ENCODE assay signal across 8 cellular contexts in genomic region chr17:75516619-75517276, GRCh38. TPM values are rescaled to one million over a fixed set of nuclear protein-coding genes. Genes with fewer than 3 reads are reported as not detected.
DNase-seq lines count a peak whose midpoint lies in the region; ATAC-seq, FAIRE-seq and TF ChIP-seq lines count a peak whose summit lies in the region.

No MANE protein-coding gene starts in this region.

- CTCF ChIA-PET in GM12878 (lab: Yijun Ruan, JAX): interaction anchor here (0.6 to 2.1 kb wide), 26 partner anchors 7 to 246 kb away, joined by 3 to 21 read pairs (median 4); partner anchors contain the start of genes LLGL2, MIF4GD, MYO15B and SLC25A19

- H3K9me3 ChIP-seq in GM12878 (replicated peaks; ENCODE audit: control insufficient read depth, insufficient read depth, low read length): no peaks in the 10 kb centered on the region

- H3K4me2 ChIP-seq in GM12878 (ENCODE audit: control insufficient read depth, insufficient read depth): peak overlapping the region; percentile 64

- ATAC-seq in HG02884 (IDR thresholded peaks at IDR 0.05; ENCODE audit: unreplicated experiment): peak; percentile 21
- peak; percentile 7 for ATAC-seq in GM12878
- peak; percentile 1 for ATAC-seq in left colon
- ATAC-seq in HG03469 (IDR thresholded peaks at IDR 0.05; ENCODE audit: unreplicated experiment): no peak

- peak overlapping the region; percentile 95 for H3K4me3 ChIP-seq in GM12878

- peaks cover 0 to 2% of the 10 kb centered on the region in 2 experiments; a peak in 3 of 4 replicates for H3K36me3 ChIP-seq in GM12878 (ENCODE audit: control insufficient read depth in 2 of 2, insufficient read depth in 2 of 2, low read length in 1 of 2)

- DNase-seq in NCI-H748 (lab: John Stamatoyannopoulos, UW; ENCODE audit: unreplicated experiment): peak; percentile 59
- DNase-seq in NCI-H748 treated with DMSO at 0.1 percent for 48 hours (lab: John Stamatoyannopoulos, UW): no peak
- DNase-seq in RKO (ENCODE audit: low spot score): peak; percentile 61
- DNase-seq in GM12878 (ENCODE audit: low read depth, low spot score): no peak
- DNase-seq in left colon: peak; percentile 52 to 58
- DNase-seq in stimulated activated naive CD4-positive, alpha-beta T cell treated with Interleukin-2 at 50 U/mL for 16 hours (lab: John Stamatoyannopoulos, UW): peak; percentile 39

- intact Hi-C loops in GM12878 (cut with micrococcal nuclease; ENCODE audit: unreplicated experiment): loop anchor here (2.0 to 10.0 kb wide), 2 partner anchors 72 to 252 kb away; partner anchors contain the start of genes GGA3 and MRPS7
- intact Hi-C loops in left colon (cut with DNase I, micrococcal nuclease): loop anchor here in 1 of 2 donors (5.0 kb wide), 1 partner anchor 89 kb away; no protein-coding TSS in a partner anchor

- in situ Hi-C loops in GM12878 (cut with MboI): no loop called here

- peaks cover 20% of the 10 kb centered on the region for H3K4me1 ChIP-seq in GM12878 (ENCODE audit: control insufficient read depth, insufficient read depth, low read length)

- FAIRE-seq in GM12878 (lab: Jason Lieb, UNC): no peak

- TF ChIP-seq POLR2A in GM12878 (IDR thresholded peaks at IDR 0.05; ENCODE audit: low read depth, low read length): no peak; the same call in 1 of the 2 replicates

- RAD21 ChIA-PET in GM12878 (lab: Charles Lee; ENCODE audit: unreplicated experiment): interaction anchor here (0.6 to 1.8 kb wide), 23 partner anchors 9 to 313 kb away, joined by 3 to 14 read pairs (median 4); partner anchors contain the start of genes GRB2, LLGL2, MIF4GD and SLC25A19

- H3K27ac ChIP-seq in GM12878 (ENCODE audit: control insufficient read depth, insufficient read depth): peak overlapping the region; percentile 46

- H3K27me3 ChIP-seq in GM12878 (replicated peaks in 1 of 2; ENCODE audit: control insufficient read depth in 2 of 2, insufficient read depth in 2 of 2, low read length in 1 of 2): no peaks in the 10 kb centered on the region

- H2AFZ ChIP-seq in GM12878 (ENCODE audit: control insufficient read depth, low read depth, low read length): peak overlapping the region; percentile 80

- POLR2A ChIA-PET in GM12878 (lab: Charles Lee): interaction anchor here (0.6 to 1.4 kb wide), 13 partner anchors 9 to 1061 kb away, joined by 3 to 8 read pairs (median 4); partner anchors contain the start of genes LLGL2, MYO15B and WBP2

- H3K9ac ChIP-seq in GM12878 (ENCODE audit: control insufficient read depth, insufficient read depth, low read length): peak overlapping the region; percentile 78

- WGBS in GM12878 (ENCODE audit: insufficient coverage, insufficient replicate concordance, low lambda C conversion rate, missing lambda C conversion rate): 4% methylated on average over 29 of the region's 64 CpGs

- TF ChIP-seq RAD21 in GM12878 (IDR thresholded peaks at IDR 0.05; ENCODE audit: insufficient read depth, low read depth, low read length): no peak

- no peak for TF ChIP-seq EP300 in GM12878 (IDR thresholded peaks at IDR 0.05; ENCODE audit: borderline replicate concordance in 1 of 2, control insufficient read depth in 1 of 2, low read depth in 2 of 2, low read length in 2 of 2)

- peaks cover 14% of the 10 kb centered on the region for H3K79me2 ChIP-seq in GM12878 (ENCODE audit: control insufficient read depth, insufficient read depth, low read length)

- TF ChIP-seq CTCF in GM12878 (IDR thresholded peaks at IDR 0.05 in 2 of 3, conservative IDR thresholded peaks at IDR 0.05 in 1 of 3; ENCODE audit: control insufficient read depth in 2 of 3, extremely low read depth in 1 of 3, insufficient read depth in 1 of 3, low read depth in 3 of 3, low read length in 3 of 3): no peak

- SMC1A ChIA-PET in GM12878 (lab: Charles Lee; ENCODE audit: uncharacterized antibody, unreplicated experiment): interaction anchor here (0.6 to 1.8 kb wide), 12 partner anchors 8 to 352 kb away, joined by 3 to 8 read pairs (median 4); partner anchors contain the start of genes GRB2, LLGL2 and TMEM94

- no TSS peak for BruUV-seq in GM12878 (replicated peaks; lab: Mats Ljungman, UMichigan)

- H4K20me1 ChIP-seq in GM12878 (ENCODE audit: control insufficient read depth, insufficient read depth): no peaks in the 10 kb centered on the region

TF ChIP-seq in GM12878, 131 proteins besides CTCF, POLR2A, EP300 and RAD21 (continues in another document):
- no peak for TF ChIP-seq SMAD5 (IDR thresholded peaks at IDR 0.05; ENCODE audit: low read depth)
- TF ChIP-seq, protein P1, sequence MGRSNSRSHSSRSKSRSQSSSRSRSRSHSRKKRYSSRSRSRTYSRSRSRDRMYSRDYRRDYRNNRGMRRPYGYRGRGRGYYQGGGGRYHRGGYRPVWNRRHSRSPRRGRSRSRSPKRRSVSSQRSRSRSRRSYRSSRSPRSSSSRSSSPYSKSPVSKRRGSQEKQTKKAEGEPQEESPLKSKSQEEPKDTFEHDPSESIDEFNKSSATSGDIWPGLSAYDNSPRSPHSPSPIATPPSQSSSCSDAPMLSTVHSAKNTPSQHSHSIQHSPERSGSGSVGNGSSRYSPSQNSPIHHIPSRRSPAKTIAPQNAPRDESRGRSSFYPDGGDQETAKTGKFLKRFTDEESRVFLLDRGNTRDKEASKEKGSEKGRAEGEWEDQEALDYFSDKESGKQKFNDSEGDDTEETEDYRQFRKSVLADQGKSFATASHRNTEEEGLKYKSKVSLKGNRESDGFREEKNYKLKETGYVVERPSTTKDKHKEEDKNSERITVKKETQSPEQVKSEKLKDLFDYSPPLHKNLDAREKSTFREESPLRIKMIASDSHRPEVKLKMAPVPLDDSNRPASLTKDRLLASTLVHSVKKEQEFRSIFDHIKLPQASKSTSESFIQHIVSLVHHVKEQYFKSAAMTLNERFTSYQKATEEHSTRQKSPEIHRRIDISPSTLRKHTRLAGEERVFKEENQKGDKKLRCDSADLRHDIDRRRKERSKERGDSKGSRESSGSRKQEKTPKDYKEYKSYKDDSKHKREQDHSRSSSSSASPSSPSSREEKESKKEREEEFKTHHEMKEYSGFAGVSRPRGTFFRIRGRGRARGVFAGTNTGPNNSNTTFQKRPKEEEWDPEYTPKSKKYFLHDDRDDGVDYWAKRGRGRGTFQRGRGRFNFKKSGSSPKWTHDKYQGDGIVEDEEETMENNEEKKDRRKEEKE (IDR thresholded peaks at IDR 0.05): 0 out of 2 replicates have a peak, but pooled peaks have one; percentile 6

RNA-seq across cellular contexts. Expression of gene TSEN54, which starts 0.4 kb away (rescaled TPM):
- 16.4 and 19.8 TPM in 2 replicates for total RNA-seq in GM12878 (2013; cell fraction: nucleolus; rRNA removed)
- total RNA-seq in GM12878 (2014; rRNA removed) (42.1 and 43.2 TPM in 2 replicates), GM12878 (2014; rRNA removed; fragmentation: Illumina TruSeq; extraction: Trizol) (21.4 and 26.1 TPM in 2 replicates), GM12878 (2021) (37.3 and 41.2 TPM in 2 replicates), left colon (10 to 100 TPM; 30.1 to 38.9 TPM)
- 12.7 TPM for polyA plus RNA-seq in GM12878 (2011; ENCODE audit: low read depth)
- polyA plus RNA-seq in GM12878 (2011; rRNA removed) (25.4 and 45.7 TPM in 2 replicates), GM12878 (2014; fragmentation: Illumina TruSeq; extraction: Trizol) (22.9 and 29.5 TPM in 2 replicates), GM12878 (2014; fragmentation: Nextera tagmentation; extraction: Ambion mirVana) (10 to 100 TPM in 1 of 2 experiments, 1 to 10 TPM in 1; 7.1 to 23.1 TPM), GM12878 (2014; rRNA removed) (42.4 and 52.2 TPM in 2 replicates), GM12878 (2016; fragmentation: Nextera tagmentation; extraction: Ambion mirVana) (10 to 100 TPM; 41.1 to 48.0 TPM)
- 41.7 and 53.0 TPM in 2 replicates for polyA plus RNA-seq in GM12878 (2011; cell fraction: cytosol; rRNA removed)
- polyA plus RNA-seq in GM12878 (2011; cell fraction: nucleus; rRNA removed): 54.8 and 62.1 TPM in 2 replicates
- 20.1 and 23.9 TPM in 2 replicates for polyA plus RNA-seq in GM12878 (2012)
- polyA minus RNA-seq in GM12878 (2011; rRNA and poly(A)+ RNA removed): 25.9 and 32.6 TPM in 2 replicates
- 6.8 and 18.3 TPM in 2 replicates for polyA minus RNA-seq in GM12878 (2011; cell fraction: cytosol; rRNA and poly(A)+ RNA removed)
- 7.5 and 13.1 TPM in 2 replicates for polyA minus RNA-seq in GM12878 (2011; cell fraction: nucleus; rRNA and poly(A)+ RNA removed)

RNA-seq across cellular contexts. Expression of gene CASKIN2, which starts 1.4 kb away (rescaled TPM):
- 0.65 and 2.0 TPM in 2 replicates for total RNA-seq in GM12878 (2013; cell fraction: nucleolus; rRNA removed)
- 0.44 and 1.4 TPM in 2 replicates for total RNA-seq in GM12878 (2014; rRNA removed)
- 0.18 and 0.23 TPM in 2 replicates for total RNA-seq in GM12878 (2014; rRNA removed; fragmentation: Illumina TruSeq; extraction: Trizol)
- total RNA-seq in GM12878 (2021): 0.80 and 1.8 TPM in 2 replicates
- polyA plus RNA-seq in GM12878 (2011; ENCODE audit: low read depth): 0.39 TPM
- polyA plus RNA-seq in GM12878 (2011; rRNA removed): 0.10 TPM in 1 of 2 replicates, not detected in the other
- polyA plus RNA-seq in GM12878 (2011; cell fraction: cytosol; rRNA removed): 0.03 and 0.12 TPM in 2 replicates
- polyA plus RNA-seq in GM12878 (2011; cell fraction: nucleus; rRNA removed): 0.59 and 0.84 TPM in 2 replicates
- 0.31 and 0.46 TPM in 2 replicates for polyA plus RNA-seq in GM12878 (2012)
- polyA plus RNA-seq in GM12878 (2014; fragmentation: Illumina TruSeq; extraction: Trizol): 0.14 and 0.16 TPM in 2 replicates
- under 1 TPM in 1 of 2 experiments, not detected in 1; 0.02 TPM for polyA plus RNA-seq in GM12878 (2014; fragmentation: Nextera tagmentation; extraction: Ambion mirVana)
- polyA plus RNA-seq in GM12878 (2014; rRNA removed): 0.93 and 2.7 TPM in 2 replicates
- polyA plus RNA-seq in GM12878 (2016; fragmentation: Nextera tagmentation; extraction: Ambion mirVana): under 1 TPM; 0.44 to 0.56 TPM
- not detected in 2 replicates for polyA minus RNA-seq in GM12878 (2011; rRNA and poly(A)+ RNA removed)
- polyA minus RNA-seq in GM12878 (2011; cell fraction: cytosol; rRNA and poly(A)+ RNA removed): not detected in 2 replicates
- polyA minus RNA-seq in GM12878 (2011; cell fraction: nucleus; rRNA and poly(A)+ RNA removed): 0.12 and 0.57 TPM in 2 replicates
- 10 to 100 TPM; 28.4 to 30.6 TPM for total RNA-seq in left colon

RNA-seq across cellular contexts. Expression of gene LLGL2, which starts 8.7 kb away (rescaled TPM):
- total RNA-seq in GM12878 (2013; cell fraction: nucleolus; rRNA removed): 13.4 and 45.4 TPM in 2 replicates
- total RNA-seq in GM12878 (2014; rRNA removed) (5.0 and 6.5 TPM in 2 replicates), GM12878 (2014; rRNA removed; fragmentation: Illumina TruSeq; extraction: Trizol) (1.8 and 2.0 TPM in 2 replicates), GM12878 (2021) (6.3 and 7.6 TPM in 2 replicates), left colon (100 to 1,000 TPM; 447 to 529 TPM)
- 1.7 TPM for polyA plus RNA-seq in GM12878 (2011; ENCODE audit: low read depth)
- polyA plus RNA-seq in GM12878 (2011; rRNA removed) (1.7 and 3.3 TPM in 2 replicates), GM12878 (2014; fragmentation: Illumina TruSeq; extraction: Trizol) (9.9 TPM in 1 of 2 replicates, not detected in the other), GM12878 (2014; fragmentation: Nextera tagmentation; extraction: Ambion mirVana) (under 1 TPM; 0.21 to 0.75 TPM), GM12878 (2014; rRNA removed) (5.8 and 7.4 TPM in 2 replicates), GM12878 (2016; fragmentation: Nextera tagmentation; extraction: Ambion mirVana) (1 to 10 TPM; 4.1 to 5.0 TPM)
- polyA plus RNA-seq in GM12878 (2011; cell fraction: cytosol; rRNA removed): 4.1 and 6.8 TPM in 2 replicates
- polyA plus RNA-seq in GM12878 (2011; cell fraction: nucleus; rRNA removed): 18.8 and 24.8 TPM in 2 replicates
- polyA plus RNA-seq in GM12878 (2012): 4.9 and 7.6 TPM in 2 replicates
- 2.0 and 7.0 TPM in 2 replicates for polyA minus RNA-seq in GM12878 (2011; rRNA and poly(A)+ RNA removed)
- 7.4 and 7.5 TPM in 2 replicates for polyA minus RNA-seq in GM12878 (2011; cell fraction: cytosol; rRNA and poly(A)+ RNA removed)
- 4.4 and 5.7 TPM in 2 replicates for polyA minus RNA-seq in GM12878 (2011; cell fraction: nucleus; rRNA and poly(A)+ RNA removed)

Comparison
In these comparisons a context has a peak if more than half of its experiments do, and no peak if none do; other contexts are left out.
1. DNase-seq: peak in NCI-H748 (single experiment), RKO (single experiment), left colon (2 of 2) and stimulated activated naive CD4-positive, alpha-beta T cell treated with Interleukin-2 at 50 U/mL for 16 hours (single experiment); none in NCI-H748 treated with DMSO at 0.1 percent for 48 hours (single experiment) and GM12878 (single experiment).
2. RNA of gene CASKIN2, which starts 1.4 kb away (total RNA-seq): 28.4 to 30.6 TPM in left colon; 0.18 to 2.0 TPM in GM12878; every median in the first group is over 4 times any median in the second.
3. RNA of gene LLGL2, which starts 8.7 kb away (total RNA-seq): 447 to 529 TPM in left colon; 1.8 to 45.4 TPM in GM12878; every median in the first group is over 4 times any median in the second.